In genomic region chr18:50194623-50195532, GRCh38 we compare ENCODE assay signal across 1 cellular context.
TF ChIP-seq lines count a peak whose summit lies in the region.

Gene MYO5B (minus strand): TSS chr18:50195147. CDS start chr18:50194793, 354 bp downstream.

TF ChIP-seq in HepG2, 621 proteins besides CTCF, POLR2A, EP300 and RAD21 (continued from another document and continues in another):
- TF ChIP-seq ZNF318 (CRISPR knock-in tag; IDR thresholded peaks at IDR 0.05) (no peak), ZFX (CRISPR knock-in tag; IDR thresholded peaks at IDR 0.05; ENCODE audit: low read depth) (peak; percentile 87), SALL1 (CRISPR knock-in tag; IDR thresholded peaks at IDR 0.05) (0 out of 2 replicates have a peak, but pooled peaks have one; percentile 36), ZFP91 (CRISPR knock-in tag; IDR thresholded peaks at IDR 0.05; ENCODE audit: borderline replicate concordance) (no peak), KDM5A (IDR thresholded peaks at IDR 0.05; ENCODE audit: borderline replicate concordance, low read length) (0 out of 2 replicates have a peak, but pooled peaks have one; percentile 26), AKNA (CRISPR knock-in tag; IDR thresholded peaks at IDR 0.05; ENCODE audit: borderline replicate concordance) (no peak), ZSCAN25 (CRISPR knock-in tag; IDR thresholded peaks at IDR 0.05) (peak; percentile 70; the same call in 1 of the 2 replicates), HNRNPLL (IDR thresholded peaks at IDR 0.05; ENCODE audit: low read depth, low read length, poor library complexity, severe bottlenecking) (peak; percentile 76), YY1 (IDR thresholded peaks at IDR 0.05; ENCODE audit: insufficient read depth, insufficient replicate concordance, low read depth, low read length) (peak; percentile 70), ZNF451 (CRISPR knock-in tag; IDR thresholded peaks at IDR 0.05) (no peak), ZNF446 (CRISPR knock-in tag; IDR thresholded peaks at IDR 0.05) (peak; percentile 56; the same call in 1 of the 2 replicates), SALL2 (CRISPR knock-in tag; IDR thresholded peaks at IDR 0.05) (no peak), SCMH1 (CRISPR knock-in tag; IDR thresholded peaks at IDR 0.05; ENCODE audit: borderline replicate concordance) (no peak), ZEB1 (IDR thresholded peaks at IDR 0.05; ENCODE audit: insufficient replicate concordance, low read depth) (peak; percentile 71), TCF12 (IDR thresholded peaks at IDR 0.05) (no peak), TCF12 (CRISPR knock-in tag; IDR thresholded peaks at IDR 0.05) (no peak), ZC3H4 (CRISPR knock-in tag; IDR thresholded peaks at IDR 0.05; ENCODE audit: borderline replicate concordance) (no peak), IKZF4 (CRISPR knock-in tag; IDR thresholded peaks at IDR 0.05; ENCODE audit: borderline replicate concordance, low read depth, not compliant biosample characterization) (peak; percentile 11), ZNF660 (CRISPR knock-in tag; IDR thresholded peaks at IDR 0.05; ENCODE audit: borderline replicate concordance, low read depth) (no peak), ZNF546 (CRISPR knock-in tag; conservative IDR thresholded peaks at IDR 0.05) (0 out of 2 replicates have a peak, but pooled peaks have one; percentile 37), ARID4A (CRISPR knock-in tag; IDR thresholded peaks at IDR 0.05; ENCODE audit: borderline replicate concordance) (peak; percentile 43; the same call in 1 of the 2 replicates), CSRNP2 (CRISPR knock-in tag; conservative IDR thresholded peaks at IDR 0.05; ENCODE audit: low read depth) (no peak), ZNF703 (CRISPR knock-in tag; IDR thresholded peaks at IDR 0.05; ENCODE audit: borderline replicate concordance) (no peak), HNF4G (IDR thresholded peaks at IDR 0.05; ENCODE audit: borderline replicate concordance, low read depth, low read length) (peak; percentile 66), HNF4G (CRISPR knock-in tag; IDR thresholded peaks at IDR 0.05; ENCODE audit: borderline replicate concordance, low read depth) (no peak; the same call in 1 of the 2 replicates), ZBTB2 (CRISPR knock-in tag; IDR thresholded peaks at IDR 0.05; ENCODE audit: low read depth) (peak; percentile 75), FOXO1 (CRISPR knock-in tag; IDR thresholded peaks at IDR 0.05) (no peak)
- TF ChIP-seq, protein P1, sequence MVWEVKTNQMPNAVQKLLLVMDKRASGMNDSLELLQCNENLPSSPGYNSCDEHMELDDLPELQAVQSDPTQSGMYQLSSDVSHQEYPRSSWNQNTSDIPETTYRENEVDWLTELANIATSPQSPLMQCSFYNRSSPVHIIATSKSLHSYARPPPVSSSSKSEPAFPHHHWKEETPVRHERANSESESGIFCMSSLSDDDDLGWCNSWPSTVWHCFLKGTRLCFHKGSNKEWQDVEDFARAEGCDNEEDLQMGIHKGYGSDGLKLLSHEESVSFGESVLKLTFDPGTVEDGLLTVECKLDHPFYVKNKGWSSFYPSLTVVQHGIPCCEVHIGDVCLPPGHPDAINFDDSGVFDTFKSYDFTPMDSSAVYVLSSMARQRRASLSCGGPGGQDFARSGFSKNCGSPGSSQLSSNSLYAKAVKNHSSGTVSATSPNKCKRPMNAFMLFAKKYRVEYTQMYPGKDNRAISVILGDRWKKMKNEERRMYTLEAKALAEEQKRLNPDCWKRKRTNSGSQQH (CRISPR knock-in tag; IDR thresholded peaks at IDR 0.05; ENCODE audit: low read depth), result no peak
